ENCODE assay signal across 29 cellular contexts in genomic region chr17:5544115-5544514, GRCh38.
"Had no signal": no experiment of that assay in that cellular context is flagged by ENCODE, and none has a peak within 500 bp of the region (broad histone marks: within the 10 kb centered on the region; RNA-seq: fewer than 3 reads in every experiment).

No MANE protein-coding gene starts in this region.

- H3K36me3 ChIP-seq: breast epithelium, pancreas, prostate gland, WERI-Rb-1 had no signal

- H3K27ac ChIP-seq: breast epithelium, pancreas, prostate gland, thyroid gland, WERI-Rb-1 had no signal

- H3K9me3 Mint-ChIP-seq: activated naive CD4-positive, alpha-beta T cell treated with anti-CD3 and anti-CD28 coated beads for 36 hours; activated naive CD8-positive, alpha-beta T cell treated with anti-CD3 and anti-CD28 coated beads, Interleukin-2, amount 50 U/mL, for 24 hours; activated T-helper 2 cell treated with anti-CD3 and anti-CD28 coated beads, Interferon-gamma antibody, Interleukin-2, Interleukin-4, amounts not matched to agents 10 μg/mL and 5 μg/mL and 100 μg/mL, durations not matched to agents 14 hours and 24 hours and 36 hours; dendritic cell treated with granulocyte-macrophage colony-stimulating factor and Interleukin-4, amounts not matched to agents 40 ng/mL and 50 ng/mL, for 4 days; nephron progenitor cell; stimulated activated memory B cell treated with anti-CD40 and anti-IgM and Interleukin-4, amounts not matched to agents 10 μg/mL and 1 μg/mL and 100 μg/mL, for 72 hours; T-helper 1 cell treated with Interleukin-12 subunit alpha and Interleukin-12 subunit beta and Interleukin-4 antibody, amounts not matched to agents 30 μg/mL and 1 μg/mL, for 36 hours had no signal

- H3K27me3 ChIP-seq: breast epithelium, pancreas, thyroid gland had no signal

- H3K27ac Mint-ChIP-seq: activated T-helper 2 cell treated with anti-CD3 and anti-CD28 coated beads, Interferon-gamma antibody, Interleukin-2, Interleukin-4, amounts not matched to agents 10 μg/mL and 5 μg/mL and 100 μg/mL, durations not matched to agents 14 hours and 24 hours and 36 hours; dendritic cell treated with granulocyte-macrophage colony-stimulating factor and Interleukin-4, amounts not matched to agents 40 ng/mL and 50 ng/mL, for 4 days; stimulated activated memory B cell treated with anti-CD40 and anti-IgM and Interleukin-4, amounts not matched to agents 10 μg/mL and 1 μg/mL and 100 μg/mL, for 72 hours; T-helper 1 cell treated with Interleukin-12 subunit alpha and Interleukin-12 subunit beta and Interleukin-4 antibody, amounts not matched to agents 30 μg/mL and 1 μg/mL, for 36 hours had no signal

- H3K4me1 ChIP-seq: breast epithelium, pancreas, prostate gland, thyroid gland had no signal

- ATAC-seq: activated CD4-positive, CD25-positive, alpha-beta regulatory T cell treated with anti-CD3 and anti-CD28 coated beads, Interleukin-2, amount 50 U/mL, for 24 hours; activated naive CD8-positive, alpha-beta T cell treated with anti-CD3 and anti-CD28 coated beads, Interleukin-2, amount 50 U/mL, for 24 hours; left ventricle myocardium superior; pancreas; stimulated activated memory B cell treated with anti-CD40 and anti-IgM and Interleukin-4, amounts not matched to agents 10 μg/mL and 1 μg/mL and 100 μg/mL, for 72 hours; stimulated activated naive CD8-positive, alpha-beta T cell treated with anti-CD3 and anti-CD28 coated beads, Interleukin-15, amount 100 ng/mL, for 72 hours had no signal

- H3K9me3 ChIP-seq: breast epithelium, pancreas, prostate gland, SK-N-SH, thyroid gland had no signal

- H3K4me3 ChIP-seq: breast epithelium, pancreas, prostate gland, smooth muscle cell, thyroid gland had no signal

- H3K4me1 Mint-ChIP-seq: stimulated activated memory B cell treated with anti-CD40 and anti-IgM and Interleukin-4, amounts not matched to agents 10 μg/mL and 1 μg/mL and 100 μg/mL, for 72 hours; stimulated activated naive CD8-positive, alpha-beta T cell treated with anti-CD3 and anti-CD28 coated beads, Interleukin-15, amount 100 ng/mL, for 72 hours had no signal

- DNase-seq: activated CD4-positive, alpha-beta T cell treated with anti-CD3 and anti-CD28 coated beads for 48 hours; activated CD4-positive, alpha-beta T cell treated with anti-CD3 and anti-CD28 coated beads, Interleukin-2, amount 50 U/mL, for 48 hours; activated naive CD4-positive, alpha-beta T cell treated with anti-CD3 and anti-CD28 coated beads for 36 hours; activated naive CD8-positive, alpha-beta T cell treated with anti-CD3 and anti-CD28 coated beads, Interleukin-2, amount 50 U/mL, for 24 hours; amygdala; central memory CD4-positive, alpha-beta T cell; effector CD4-positive, alpha-beta T cell; left ventricle myocardium superior; nephron progenitor cell; pancreas; retina; SK-N-SH; stimulated activated CD4-positive, alpha-beta T cell treated with anti-CD3 and anti-CD28 coated beads, Interleukin-1b, Interleukin-23, amount 100 ng/mL, for 48 hours; stimulated activated CD4-positive, alpha-beta T cell treated with anti-CD3 and anti-CD28 coated beads, Interleukin-4, amount 100 ng/mL, for 4 hours; stimulated activated CD8-positive, alpha-beta memory T cell treated with anti-CD3 and anti-CD28 coated beads, Interleukin-4, amount 100 ng/mL, for 48 hours; substantia nigra; SW 1271; T1000; thyroid gland; WERI-Rb-1 had no signal

- H3K4me3 Mint-ChIP-seq: activated naive CD4-positive, alpha-beta T cell treated with anti-CD3 and anti-CD28 coated beads for 36 hours; activated naive CD8-positive, alpha-beta T cell treated with anti-CD3 and anti-CD28 coated beads, Interleukin-2, amount 50 U/mL, for 24 hours; dendritic cell treated with granulocyte-macrophage colony-stimulating factor and Interleukin-4, amounts not matched to agents 40 ng/mL and 50 ng/mL, for 4 days; nephron progenitor cell; stimulated activated memory B cell treated with anti-CD40 and anti-IgM and Interleukin-4, amounts not matched to agents 10 μg/mL and 1 μg/mL and 100 μg/mL, for 72 hours; stimulated activated naive CD8-positive, alpha-beta T cell treated with anti-CD3 and anti-CD28 coated beads, Interleukin-15, amount 100 ng/mL, for 72 hours; T-helper 1 cell treated with Interleukin-12 subunit alpha and Interleukin-12 subunit beta and Interleukin-4 antibody, amounts not matched to agents 30 μg/mL and 1 μg/mL, for 36 hours had no signal

- H3K27me3 Mint-ChIP-seq: activated naive CD8-positive, alpha-beta T cell treated with anti-CD3 and anti-CD28 coated beads, Interleukin-2, amount 50 U/mL, for 24 hours; dendritic cell treated with granulocyte-macrophage colony-stimulating factor and Interleukin-4, amounts not matched to agents 40 ng/mL and 50 ng/mL, for 4 days; stimulated activated memory B cell treated with anti-CD40 and anti-IgM and Interleukin-4, amounts not matched to agents 10 μg/mL and 1 μg/mL and 100 μg/mL, for 72 hours; stimulated activated naive CD8-positive, alpha-beta T cell treated with anti-CD3 and anti-CD28 coated beads, Interleukin-15, amount 100 ng/mL, for 72 hours had no signal
